In the genomic region with DNA sequence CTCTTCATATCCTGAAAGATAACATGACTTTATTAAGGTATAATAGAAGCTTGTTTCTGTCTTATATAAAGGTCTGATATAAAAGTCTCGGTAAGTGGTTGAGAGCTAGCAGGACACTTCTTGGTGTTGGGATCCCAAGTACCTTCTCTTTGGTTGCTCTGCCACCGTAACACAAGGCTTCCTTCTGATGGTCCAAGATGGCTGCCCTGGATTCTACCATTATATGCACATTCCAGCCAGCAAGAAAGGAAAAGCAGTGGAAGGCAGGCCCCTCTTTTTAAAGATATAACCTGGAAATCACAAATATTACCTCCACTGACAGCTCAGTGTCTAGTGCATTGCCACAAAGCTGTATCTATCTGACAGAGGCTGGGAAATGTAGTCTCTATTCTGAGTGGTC, we compare ENCODE assay signal across 23 cellular contexts.
A peak's percentile ranks its signal among the peaks of the same experiment; 100 is the strongest.
DNase-seq lines count a peak whose midpoint lies in the region; ATAC-seq, FAIRE-seq and TF ChIP-seq lines count a peak whose summit lies in the region.
"Had no signal": no experiment of that assay in that cellular context is flagged by ENCODE, and none has a peak within 500 bp of the region (broad histone marks: within the 10 kb centered on the region; RNA-seq: fewer than 3 reads in every experiment).

No MANE protein-coding gene starts in this region.

- no peaks in the 10 kb centered on the region for H3K79me2 ChIP-seq in SK-N-SH (ENCODE audit: insufficient read depth)
- no peaks in the 10 kb centered on the region for H3K79me2 ChIP-seq in H1 (ENCODE audit: control insufficient read depth in 1 of 2, insufficient read depth in 2 of 2, low read length in 2 of 2)

- TF ChIP-seq CTCF in SK-N-SH (IDR thresholded peaks at IDR 0.05) (no peak), H1 (IDR thresholded peaks at IDR 0.05; ENCODE audit: control extremely low read depth in 1 of 3, insufficient read depth in 1 of 3, low read depth in 1 of 3, low read length in 3 of 3) (no peak), nephron (IDR thresholded peaks at IDR 0.05; ENCODE audit: unreplicated experiment in 3 of 3) (no peak)

- H2BK5ac ChIP-seq in H1 (ENCODE audit: low read depth, low read length) (no peak overlapping the region), neuronal stem cell (ENCODE audit: low read length) (no peak overlapping the region)

- H3K27me3 Mint-ChIP-seq in nephron (ENCODE audit: low read depth), result peaks cover 6% of the 10 kb centered on the region
- H3K27me3 Mint-ChIP-seq: B cell; CD4-positive, alpha-beta T cell had no signal

- H2BK15ac ChIP-seq in H1 (ENCODE audit: low read length), result no peak overlapping the region
- no peak overlapping the region for H2BK15ac ChIP-seq in neuronal stem cell (ENCODE audit: low read length)

- H3K27ac Mint-ChIP-seq in nephron, result peak overlapping the region in 2 of 3 experiments; percentile 2 to 71
- H3K27ac Mint-ChIP-seq: B cell; CD4-positive, alpha-beta T cell; CD8-positive, alpha-beta T cell had no signal

- no peaks in the 10 kb centered on the region for H3K36me3 ChIP-seq in SK-N-SH (replicated peaks in 1 of 2; ENCODE audit: control insufficient read depth in 1 of 2, insufficient read depth in 2 of 2, low read length in 1 of 2)
- no peaks in the 10 kb centered on the region for H3K36me3 ChIP-seq in H1 (ENCODE audit: control insufficient read depth in 2 of 4, insufficient read depth in 4 of 4, low read length in 3 of 4)
- no peaks in the 10 kb centered on the region for H3K36me3 ChIP-seq in neuronal stem cell (replicated peaks in 1 of 2; ENCODE audit: control insufficient read depth in 2 of 2, insufficient read depth in 2 of 2, low read length in 2 of 2)
- H3K36me3 ChIP-seq: BLaER1 treated with 17β-estradiol and CSF1 and Interleukin-3, amounts not matched to agents 10 nM and 100 nM had no signal

- TF ChIP-seq EP300 in SK-N-SH (IDR thresholded peaks at IDR 0.05; ENCODE audit: borderline replicate concordance in 1 of 2, low read depth in 1 of 2, low read length in 1 of 2) (no peak), H1 (IDR thresholded peaks at IDR 0.05; ENCODE audit: borderline replicate concordance in 1 of 2, low read depth in 2 of 2, low read length in 2 of 2) (no peak)

- H3K14ac ChIP-seq in H1 (ENCODE audit: insufficient read length) (no peak overlapping the region), neuronal stem cell (ENCODE audit: low read length) (no peak overlapping the region)

- H3K4me3 ChIP-seq in SK-N-SH (ENCODE audit: low read depth in 2 of 2, low read length in 1 of 2) (no peak overlapping the region), H1 (ENCODE audit: extremely low read depth in 1 of 4, insufficient read depth in 2 of 4, low read depth in 3 of 4, low read length in 4 of 4) (no peak overlapping the region), neuronal stem cell (ENCODE audit: low read length in 2 of 2) (no peak overlapping the region)
- H3K4me3 ChIP-seq: A549; BLaER1 treated with 17β-estradiol and CSF1 and Interleukin-3, amounts not matched to agents 10 nM and 100 nM; GM12878 had no signal

- no peak overlapping the region for H2AFZ ChIP-seq in SK-N-SH (ENCODE audit: low read depth)
- no peak overlapping the region for H2AFZ ChIP-seq in H1 (ENCODE audit: low read length)
- H2AFZ ChIP-seq in neuronal stem cell (ENCODE audit: low read length), result no peak overlapping the region

- 67% methylated on average over 2 of the region's 2 CpGs for WGBS in SK-N-SH (ENCODE audit: low lambda C conversion rate)
- 97% methylated on average over 2 of the region's 2 CpGs; no CpG with 5 or more reads in 1 of the 2 experiments for WGBS in H1 (ENCODE audit: extremely low coverage in 1 of 2, insufficient coverage in 1 of 2, insufficient read length in 1 of 2, insufficient replicate concordance in 2 of 2, low coverage in 1 of 2, low lambda C conversion rate in 2 of 2, missing lambda C conversion rate in 1 of 2), 2 experiments
- WGBS in neuronal stem cell (ENCODE audit: extremely low coverage in 2 of 2, insufficient read length in 2 of 2, insufficient replicate concordance in 1 of 2), 2 donors, result no CpG with 5 or more reads among the region's 2 CpGs

- no peak overlapping the region for H3K56ac ChIP-seq in H1 (replicated peaks; ENCODE audit: insufficient read length, low read depth, low read length)

- H3K4ac ChIP-seq in H1 (replicated peaks; ENCODE audit: insufficient read length, low read depth, low read length), result no peak overlapping the region
- H3K4ac ChIP-seq in neuronal stem cell (ENCODE audit: low read length), result no peak overlapping the region

- no peak for FAIRE-seq in H1 (lab: Jason Lieb, UNC)
- FAIRE-seq: A549, D721Med, G401.6, GM12878, GM12892, GM18507 had no signal

- no peak overlapping the region for H4K5ac ChIP-seq in H1 (ENCODE audit: insufficient read length, low read depth, low read length)

- H3K27ac ChIP-seq in SK-N-SH (ENCODE audit: low read depth in 2 of 2, low read length in 1 of 2), result no peak overlapping the region
- H3K27ac ChIP-seq in H1 (ENCODE audit: low read depth, low read length), result no peak overlapping the region
- no peak overlapping the region for H3K27ac ChIP-seq in neuronal stem cell (replicated peaks; ENCODE audit: low read length)
- H3K27ac ChIP-seq: 22Rv1; A549; BLaER1 treated with 17β-estradiol and CSF1 and Interleukin-3, amounts not matched to agents 10 nM and 100 nM; C4-2B had no signal

- H2BK12ac ChIP-seq in H1 (ENCODE audit: low read depth, low read length) (no peak overlapping the region), neuronal stem cell (ENCODE audit: low read length) (no peak overlapping the region)

- no peak overlapping the region for H4K91ac ChIP-seq in H1 (replicated peaks; ENCODE audit: insufficient read length, low read length)
- no peak overlapping the region for H4K91ac ChIP-seq in neuronal stem cell (ENCODE audit: low read depth, low read length, poor library complexity)

- H3F3A ChIP-seq in SK-N-SH (replicated peaks; ENCODE audit: insufficient read depth), result no peaks in the 10 kb centered on the region

- CTCF ChIA-PET in SK-N-SH (lab: Yijun Ruan, JAX), result interaction anchor here (1.1 kb wide), 1 partner anchor 15 kb away, joined by 3 read pairs; no protein-coding TSS in a partner anchor
- CTCF ChIA-PET in H1 (lab: Charles Lee; ENCODE audit: partially characterized antibody), result interaction anchor here (0.6 to 1.4 kb wide), 2 partner anchors 9 to 196 kb away, joined by 3 read pairs; no protein-coding TSS in a partner anchor

- H2AK5ac ChIP-seq in H1 (ENCODE audit: low read depth, low read length), result no peak overlapping the region
- no peak overlapping the region for H2AK5ac ChIP-seq in neuronal stem cell (ENCODE audit: low read depth, low read length)

- TF ChIP-seq RAD21 in SK-N-SH (IDR thresholded peaks at IDR 0.05; ENCODE audit: low read length), result no peak
- no peak for TF ChIP-seq RAD21 in H1 (IDR thresholded peaks at IDR 0.05 in 1 of 2, conservative IDR thresholded peaks at IDR 0.05 in 1 of 2; ENCODE audit: low read depth in 2 of 2, low read length in 2 of 2)

- DNase-seq in SK-N-SH (no peak), H1 (ENCODE audit: low read depth in 1 of 2, low spot score in 2 of 2) (no peak), neuronal stem cell (ENCODE audit: low spot score) (no peak)
- no peak for DNase-seq in stimulated activated CD4-positive, alpha-beta T cell treated with anti-CD3 and anti-CD28 coated beads, Interleukin-4, amount 100 ng/mL, for 1 hour
- DNase-seq: AML-193; Caco-2; Calu3; CD4-positive, alpha-beta T cell; CD8-positive, alpha-beta T cell; DMS79 treated with DMSO at 0.1 percent for 48 hours; GF-D8 had no signal

- no peaks in the 10 kb centered on the region for H3K9me2 ChIP-seq in SK-N-SH

- H3K79me1 ChIP-seq in H1 (ENCODE audit: low read depth, low read length) (no peaks in the 10 kb centered on the region), neuronal stem cell (ENCODE audit: low read depth, low read length) (no peaks in the 10 kb centered on the region)

- no peaks in the 10 kb centered on the region for H3K9me3 ChIP-seq in SK-N-SH
- 0 out of 4 replicates have a peak, but pooled peaks cover 0 to 2% of the 10 kb centered on the region in 2 experiments for H3K9me3 ChIP-seq in H1 (ENCODE audit: insufficient read depth in 2 of 2, low read depth in 1 of 2, low read length in 1 of 2)
- peaks cover 0 to 15% of the 10 kb centered on the region in 2 donors for H3K9me3 ChIP-seq in neuronal stem cell (replicated peaks in 1 of 2; ENCODE audit: control insufficient read depth in 2 of 2, insufficient read depth in 1 of 2, low read depth in 1 of 2, low read length in 2 of 2)
- H3K9me3 ChIP-seq: A549; BLaER1 treated with 17β-estradiol and CSF1 and Interleukin-3, amounts not matched to agents 10 nM and 100 nM; Caco-2 had no signal

- no peak for TF ChIP-seq POLR2A in H1 (IDR thresholded peaks at IDR 0.05; ENCODE audit: control extremely low read depth in 1 of 2, low read depth in 2 of 2, low read length in 2 of 2)

- H3K23me2 ChIP-seq in H1 (ENCODE audit: low read depth, low read length), result no peaks in the 10 kb centered on the region

- POLR2A ChIA-PET in SK-N-SH (lab: Yijun Ruan, JAX) (no interaction called here), H1 (lab: Charles Lee; ENCODE audit: partially characterized antibody) (no interaction called here)

- peaks cover 3% of the 10 kb centered on the region for H3K9me3 Mint-ChIP-seq in nephron
- H3K9me3 Mint-ChIP-seq: CD4-positive, alpha-beta T cell; CD8-positive, alpha-beta T cell had no signal

- H2BK120ac ChIP-seq in H1 (replicated peaks; ENCODE audit: low read depth, low read length) (no peak overlapping the region), neuronal stem cell (ENCODE audit: low read depth, low read length) (no peak overlapping the region)

- peaks cover 17% of the 10 kb centered on the region for H3K4me1 Mint-ChIP-seq in nephron
- H3K4me1 Mint-ChIP-seq: B cell had no signal

- H3K27me3 ChIP-seq in SK-N-SH (ENCODE audit: insufficient read depth) (no peaks in the 10 kb centered on the region), H1 (replicated peaks in 1 of 4; ENCODE audit: control insufficient read depth in 3 of 4, extremely low read depth in 1 of 4, insufficient read depth in 3 of 4, low read length in 3 of 4) (no peaks in the 10 kb centered on the region), neuronal stem cell (ENCODE audit: control insufficient read depth in 3 of 3, insufficient read depth in 3 of 3, low read depth in 1 of 3, low read length in 3 of 3) (no peaks in the 10 kb centered on the region)
- H3K27me3 ChIP-seq: BLaER1 treated with 17β-estradiol and CSF1 and Interleukin-3, amounts not matched to agents 10 nM and 100 nM had no signal

- no peak overlapping the region for H3K4me3 Mint-ChIP-seq in nephron
- H3K4me3 Mint-ChIP-seq: B cell; CD4-positive, alpha-beta T cell; CD8-positive, alpha-beta T cell had no signal

- H3K4me1 ChIP-seq in SK-N-SH (ENCODE audit: control insufficient read depth in 1 of 2, insufficient read depth in 2 of 2, low read depth in 1 of 2, low read length in 1 of 2), result no peaks in the 10 kb centered on the region; a peak in 1 of 4 replicates
- no peaks in the 10 kb centered on the region for H3K4me1 ChIP-seq in H1 (replicated peaks in 1 of 4; ENCODE audit: control insufficient read depth in 3 of 4, insufficient read depth in 4 of 4, low read length in 3 of 4)
- peaks cover 0 to 8% of the 10 kb centered on the region in 2 donors for H3K4me1 ChIP-seq in neuronal stem cell (ENCODE audit: control insufficient read depth in 2 of 2, insufficient read depth in 1 of 2, low read depth in 1 of 2, low read length in 2 of 2)
- H3K4me1 ChIP-seq: A549, Caco-2 had no signal

- H3K4me2 ChIP-seq in SK-N-SH (no peak overlapping the region), H1 (ENCODE audit: insufficient read depth in 1 of 2, low read depth in 2 of 2, low read length in 2 of 2) (no peak overlapping the region), neuronal stem cell (ENCODE audit: insufficient read depth, low read length, poor library complexity, severe bottlenecking) (no peak overlapping the region)
- H3K4me2 ChIP-seq: A549; BLaER1 treated with 17β-estradiol and CSF1 and Interleukin-3, amounts not matched to agents 10 nM and 100 nM had no signal

- no peak overlapping the region for H2BK20ac ChIP-seq in H1 (ENCODE audit: low read length)

- H3K36me3 Mint-ChIP-seq in nephron (ENCODE audit: low read depth), result peaks cover 40% of the 10 kb centered on the region
- H3K36me3 Mint-ChIP-seq: CD8-positive, alpha-beta T cell had no signal

- H3K23ac ChIP-seq in H1 (ENCODE audit: insufficient read length), result no peak overlapping the region
- H3K23ac ChIP-seq in neuronal stem cell (ENCODE audit: low read depth, low read length, poor library complexity), result no peak overlapping the region

- H4K20me1 ChIP-seq in SK-N-SH (ENCODE audit: insufficient read depth) (no peaks in the 10 kb centered on the region), H1 (replicated peaks in 1 of 2; ENCODE audit: control insufficient read depth in 1 of 2, insufficient read depth in 2 of 2, low read length in 2 of 2) (no peaks in the 10 kb centered on the region)
- H4K20me1 ChIP-seq: BLaER1 treated with 17β-estradiol and CSF1 and Interleukin-3, amounts not matched to agents 10 nM and 100 nM had no signal

- no peak overlapping the region for H3K18ac ChIP-seq in H1 (ENCODE audit: extremely low read depth, low read length)
- no peak overlapping the region for H3K18ac ChIP-seq in neuronal stem cell (ENCODE audit: low read length)

- no peak overlapping the region for H3K9ac ChIP-seq in SK-N-SH
- H3K9ac ChIP-seq in H1 (replicated peaks in 1 of 4; ENCODE audit: extremely low read depth in 1 of 4, low read depth in 3 of 4, low read length in 3 of 4), result no peak overlapping the region
- H3K9ac ChIP-seq in neuronal stem cell (ENCODE audit: low read depth, low read length, poor library complexity), result no peak overlapping the region
- H3K9ac ChIP-seq: BLaER1 treated with 17β-estradiol and CSF1 and Interleukin-3, amounts not matched to agents 10 nM and 100 nM had no signal

- H4K8ac ChIP-seq in H1 (ENCODE audit: extremely low read depth, insufficient read depth, low read length), result no peak overlapping the region
- no peak overlapping the region for H4K8ac ChIP-seq in neuronal stem cell (ENCODE audit: low read depth, low read length)

- no peak for ATAC-seq in SK-N-SH treated with all-trans-retinoic acid at 6 μM for 48 hours
- ATAC-seq: A549; CD8-positive, alpha-beta T cell; GM12878 had no signal
